Comparison of ENCODE assay signal across 13 cellular contexts in the genomic region with DNA sequence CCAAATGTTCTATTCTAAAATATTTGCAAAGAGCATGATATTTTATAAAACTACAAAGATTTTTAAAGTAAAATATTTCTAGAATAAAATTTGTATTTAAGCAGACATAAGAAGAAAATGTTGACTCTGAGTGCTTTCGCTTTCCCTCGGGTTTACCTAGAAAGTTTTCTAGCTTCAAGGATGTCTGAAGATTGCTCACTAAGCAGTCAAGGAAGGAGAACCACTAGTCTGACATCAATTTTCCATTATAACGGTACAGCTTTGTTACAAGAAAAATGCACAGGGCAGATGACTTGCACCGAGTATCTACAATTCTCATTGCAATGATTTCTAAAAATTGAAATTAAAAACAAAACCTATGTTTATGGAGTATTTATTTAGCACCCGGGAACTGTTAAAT. TPM values are rescaled to one million over a fixed set of nuclear protein-coding genes. Genes with fewer than 3 reads are reported as not detected.
DNase-seq lines count a peak whose midpoint lies in the region; ATAC-seq lines count a peak whose summit lies in the region.
"Had no signal": no experiment of that assay in that cellular context is flagged by ENCODE, and none has a peak within 500 bp of the region (broad histone marks: within the 10 kb centered on the region; RNA-seq: fewer than 3 reads in every experiment).

No MANE protein-coding gene starts in this region.

- ATAC-seq in GM18870 (IDR thresholded peaks at IDR 0.05; ENCODE audit: unreplicated experiment) (peak; percentile 49), HG02678 (IDR thresholded peaks at IDR 0.05; ENCODE audit: unreplicated experiment) (peak; percentile 50)

- peak in 1 of 5 donors; percentile 47 for DNase-seq in CD4-positive, alpha-beta memory T cell
- peak; percentile 32 for DNase-seq in RPMI8226
- no peak for DNase-seq in D341Med (ENCODE audit: low spot score)
- no peak for DNase-seq in hypothalamus (lab: John Stamatoyannopoulos, UW)
- no peak for DNase-seq in DMS53 treated with DMSO at 0.1 percent for 48 hours (lab: John Stamatoyannopoulos, UW; ENCODE audit: unreplicated experiment)
- DNase-seq in stimulated activated CD4-positive, alpha-beta T cell treated with anti-CD3 and anti-CD28 coated beads, Interleukin-4, amount 100 ng/mL, for 1 hour: no peak
- DNase-seq: NCI-H1048; stimulated activated naive B cell treated with anti-CD40 and anti-IgM and Interleukin-4, amounts not matched to agents 10 μg/mL and 1 μg/mL and 100 μg/mL, for 72 hours had no signal

- H3K4me1 Mint-ChIP-seq in CD4-positive, alpha-beta memory T cell: peaks cover 13 to 26% (median 18%) of the 10 kb centered on the region in 4 donors

- CTCF ChIA-PET in CD4-positive, alpha-beta memory T cell (lab: Charles Lee; ENCODE audit: partially characterized antibody): interaction anchor here (1.4 to 2.1 kb wide), 5 partner anchors 9 to 28 kb away, joined by 3 to 7 read pairs (median 5); no protein-coding TSS in a partner anchor

- intact Hi-C loops in CD4-positive, alpha-beta memory T cell (cut with micrococcal nuclease): no loop called here

- H3K27ac ChIP-seq in CD4-positive, alpha-beta memory T cell (ENCODE audit: low read depth, low read length): no peak overlapping the region
- H3K27ac ChIP-seq: C4-2B had no signal

- H3K9me3 ChIP-seq in CD4-positive, alpha-beta memory T cell (ENCODE audit: control insufficient read depth in 1 of 2, low read length in 2 of 2): no peaks in the 10 kb centered on the region

- peak overlapping the region; percentile 25 to 85 (median 79) for H3K27ac Mint-ChIP-seq in CD4-positive, alpha-beta memory T cell
- H3K27ac Mint-ChIP-seq: stimulated activated naive B cell treated with anti-CD40 and anti-IgM and Interleukin-4, amounts not matched to agents 10 μg/mL and 1 μg/mL and 100 μg/mL, for 72 hours had no signal

- H3K36me3 ChIP-seq in CD4-positive, alpha-beta memory T cell (ENCODE audit: insufficient read depth, low read length): no peaks in the 10 kb centered on the region

- peaks cover 0 to 6% (median 0%) of the 10 kb centered on the region in 8 donors for H3K9me3 Mint-ChIP-seq in CD4-positive, alpha-beta memory T cell
- H3K9me3 Mint-ChIP-seq: stimulated activated naive B cell treated with anti-CD40 and anti-IgM and Interleukin-4, amounts not matched to agents 10 μg/mL and 1 μg/mL and 100 μg/mL, for 72 hours had no signal

- H3K27me3 Mint-ChIP-seq in CD4-positive, alpha-beta memory T cell: no peaks in the 10 kb centered on the region

- no peaks in the 10 kb centered on the region for H3K27me3 ChIP-seq in CD4-positive, alpha-beta memory T cell (ENCODE audit: insufficient read depth, low read length)

- POLR2A ChIA-PET in CD4-positive, alpha-beta memory T cell (lab: Charles Lee; ENCODE audit: partially characterized antibody): interaction anchor here (0.7 to 3.5 kb wide), 10 partner anchors 9 to 724 kb away, joined by 3 to 26 read pairs (median 6); a partner anchor contains a TSS

- peaks cover 0 to 2% of the 10 kb centered on the region in 2 donors for H3K36me3 Mint-ChIP-seq in CD4-positive, alpha-beta memory T cell
- H3K36me3 Mint-ChIP-seq: stimulated activated naive B cell treated with anti-CD40 and anti-IgM and Interleukin-4, amounts not matched to agents 10 μg/mL and 1 μg/mL and 100 μg/mL, for 72 hours had no signal

- peak overlapping the region in 7 of 8 donors; percentile 63 to 84 (median 78) for H3K4me3 Mint-ChIP-seq in CD4-positive, alpha-beta memory T cell
- H3K4me3 Mint-ChIP-seq: stimulated activated naive B cell treated with anti-CD40 and anti-IgM and Interleukin-4, amounts not matched to agents 10 μg/mL and 1 μg/mL and 100 μg/mL, for 72 hours had no signal

- peaks cover 31% of the 10 kb centered on the region for H3K4me1 ChIP-seq in CD4-positive, alpha-beta memory T cell (ENCODE audit: insufficient read depth, low read length)

- H3K4me3 ChIP-seq in CD4-positive, alpha-beta memory T cell (ENCODE audit: low read length in 2 of 2): peak overlapping the region in 1 of 2 donors; percentile 22

RNA-seq across cellular contexts. Expression of a gene that starts 14.2 kb away (rescaled TPM):
- total RNA-seq in CD4-positive, alpha-beta memory T cell: 10 to 100 TPM; 31.2 to 32.0 TPM
- 10 to 100 TPM; 12.9 to 14.2 TPM for polyA plus RNA-seq in CD4-positive, alpha-beta memory T cell
- total RNA-seq: epithelial cell of proximal tubule, SK-MEL-5 had no signal

RNA-seq across cellular contexts. Expression of a gene that starts 23.2 kb away (rescaled TPM):
- 100 to 1,000 TPM; 421 to 431 TPM for total RNA-seq in CD4-positive, alpha-beta memory T cell
- 100 to 1,000 TPM; 149 to 246 TPM for polyA plus RNA-seq in CD4-positive, alpha-beta memory T cell

RNA-seq across cellular contexts. Expression of a gene that starts 47.5 kb away (rescaled TPM):
- total RNA-seq in CD4-positive, alpha-beta memory T cell: 10 to 100 TPM; 41.1 to 41.3 TPM
- polyA plus RNA-seq in CD4-positive, alpha-beta memory T cell: 1 to 10 TPM; 3.3 to 8.2 TPM

RNA-seq across cellular contexts. Expression of a gene that starts 48.5 kb away (rescaled TPM):
- not detected for total RNA-seq in CD4-positive, alpha-beta memory T cell
- polyA plus RNA-seq in CD4-positive, alpha-beta memory T cell: not detected
- total RNA-seq: epithelial cell of proximal tubule, SK-MEL-5 had no signal
